10 cellular contexts compared by ENCODE assay signal in the genomic region with DNA sequence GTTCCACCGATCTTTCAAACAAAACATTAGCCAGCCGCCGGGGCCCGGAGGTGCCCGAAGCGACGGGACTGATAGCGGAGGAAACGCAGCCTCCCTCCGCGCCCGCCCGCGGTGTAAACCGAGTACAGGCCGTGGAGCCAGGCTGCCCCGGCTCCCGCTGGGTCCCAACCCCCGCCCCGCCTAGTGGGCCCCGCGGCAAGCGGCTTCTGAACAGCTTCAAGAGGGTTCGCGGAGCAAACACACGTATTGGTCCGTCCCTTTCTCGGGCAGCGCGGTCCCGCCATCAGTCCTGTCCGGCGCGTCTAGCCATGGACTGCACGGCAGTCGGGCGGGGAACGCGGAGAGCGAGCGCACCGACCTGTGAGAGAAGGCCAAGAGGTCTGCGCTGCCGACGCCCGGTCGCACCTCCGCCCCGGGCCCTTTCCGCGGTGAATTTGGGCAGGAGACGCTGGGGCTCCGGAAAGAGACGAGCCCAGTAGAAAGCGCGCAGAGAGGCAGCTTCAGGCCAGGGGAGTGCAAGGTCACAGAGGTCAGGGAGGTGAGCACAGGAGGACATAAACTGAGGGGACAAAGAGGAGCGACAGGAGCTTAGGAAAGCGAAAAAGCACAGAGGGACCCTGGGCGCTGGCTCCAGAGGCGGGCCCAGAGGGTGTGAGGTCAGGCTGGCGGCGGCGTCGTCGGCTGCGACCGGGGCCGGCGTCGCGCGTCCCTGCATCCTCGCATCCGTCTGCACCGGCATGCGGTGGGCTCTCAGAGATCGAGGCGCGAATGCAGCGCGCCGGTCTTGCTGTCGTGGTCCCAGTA. TPM values are rescaled to one million over a fixed set of nuclear protein-coding genes. Genes with fewer than 3 reads are reported as not detected.
DNase-seq lines count a peak whose midpoint lies in the region; ATAC-seq, FAIRE-seq and TF ChIP-seq lines count a peak whose summit lies in the region.
"Had no signal": no experiment of that assay in that cellular context is flagged by ENCODE, and none has a peak within 500 bp of the region (broad histone marks: within the 10 kb centered on the region; RNA-seq: fewer than 3 reads in every experiment).

No MANE protein-coding gene starts in this region.

- H3K27me3 ChIP-seq in keratinocyte (ENCODE audit: control insufficient read depth, extremely low read depth, insufficient read depth, low read length) (peaks cover 96% of the 10 kb centered on the region), testis (peaks cover under 1% of the 10 kb centered on the region), prostate gland (replicated peaks; ENCODE audit: insufficient read depth) (peaks cover 59% of the 10 kb centered on the region)

- H3K9me3 Mint-ChIP-seq in activated naive CD4-positive, alpha-beta T cell treated with anti-CD3 and anti-CD28 coated beads, Interleukin-2, amount 50 U/mL, for 24 hours = no peaks in the 10 kb centered on the region

- TF ChIP-seq CTCF in keratinocyte (optimal IDR thresholded peaks at IDR 0.05 in 1 of 3, IDR thresholded peaks at IDR 0.05 in 1 of 3, conservative IDR thresholded peaks at IDR 0.05 in 1 of 3; ENCODE audit: extremely low read depth in 1 of 3, insufficient read depth in 2 of 3, low read length in 3 of 3) (no peak), testis (IDR thresholded peaks at IDR 0.05) (no peak), prostate gland (IDR thresholded peaks at IDR 0.05) (no peak)

- H3K27me3 Mint-ChIP-seq in activated naive CD4-positive, alpha-beta T cell treated with anti-CD3 and anti-CD28 coated beads, Interleukin-2, amount 50 U/mL, for 24 hours = peaks cover 69% of the 10 kb centered on the region

- H3K4me3 ChIP-seq in keratinocyte (ENCODE audit: control insufficient read depth in 2 of 3, extremely low read depth in 1 of 3, insufficient read depth in 2 of 3, low read depth in 1 of 3, low read length in 3 of 3) = peak overlapping the region; percentile 8 to 62 (median 18)
- peak overlapping the region; percentile 31 to 50 for H3K4me3 ChIP-seq in testis
- H3K4me3 ChIP-seq in prostate gland = no peak overlapping the region

- H3K27ac ChIP-seq in keratinocyte (ENCODE audit: control insufficient read depth, insufficient read depth, low read length) (no peak overlapping the region), testis (no peak overlapping the region), prostate gland (no peak overlapping the region)
- H3K27ac ChIP-seq: SJSA1 had no signal

- TF ChIP-seq POLR2A in testis (IDR thresholded peaks at IDR 0.05) (no peak), prostate gland (IDR thresholded peaks at IDR 0.05) (no peak)

- no peak for ATAC-seq in HG03039 (IDR thresholded peaks at IDR 0.05; ENCODE audit: unreplicated experiment)

- FAIRE-seq in keratinocyte (lab: Jason Lieb, UNC) = no peak

- H2AFZ ChIP-seq in keratinocyte (ENCODE audit: control insufficient read depth, low read length) = no peak overlapping the region

- no peaks in the 10 kb centered on the region for H3K36me3 ChIP-seq in keratinocyte (ENCODE audit: control insufficient read depth in 2 of 2, extremely low read depth in 1 of 2, insufficient read depth in 2 of 2, low read length in 2 of 2)
- H3K36me3 ChIP-seq in testis (ENCODE audit: low read depth, missing control alignments) = no peaks in the 10 kb centered on the region
- H3K36me3 ChIP-seq in prostate gland = no peaks in the 10 kb centered on the region
- H3K36me3 ChIP-seq: SJSA1 had no signal

- dilution Hi-C loops in keratinocyte (cut with MboI; ENCODE audit: extremely low pct_ligation_motif_present, low sequenced_read_pairs) = loop anchor here (25.0 kb wide), 1 partner anchor 367 kb away; no protein-coding TSS in a partner anchor

- H3K36me3 Mint-ChIP-seq in activated naive CD4-positive, alpha-beta T cell treated with anti-CD3 and anti-CD28 coated beads, Interleukin-2, amount 50 U/mL, for 24 hours = peaks cover 1% of the 10 kb centered on the region

- H3K4me2 ChIP-seq in keratinocyte (ENCODE audit: control insufficient read depth, extremely low read depth, insufficient read depth, low read depth, low read length) = peak overlapping the region; percentile 54

- H3K4me3 Mint-ChIP-seq in activated naive CD4-positive, alpha-beta T cell treated with anti-CD3 and anti-CD28 coated beads, Interleukin-2, amount 50 U/mL, for 24 hours = peak overlapping the region; percentile 91

- WGBS in testis, 2 donors = 4 to 10% methylated on average over 50 to 63 of the region's 83 CpGs
- WGBS in prostate gland = 8% methylated on average over 76 of the region's 83 CpGs

- H3K27ac Mint-ChIP-seq in activated naive CD4-positive, alpha-beta T cell treated with anti-CD3 and anti-CD28 coated beads, Interleukin-2, amount 50 U/mL, for 24 hours = peak overlapping the region; percentile 55

- H3K79me2 ChIP-seq in keratinocyte (ENCODE audit: control insufficient read depth, insufficient read depth, low read length) = no peaks in the 10 kb centered on the region

- intact Hi-C loops in testis (cut with DNase I; ENCODE audit: low total_unique reads) (no loop called here), prostate gland (cut with DNase I) (no loop called here)

- peaks cover 33% of the 10 kb centered on the region for H3K4me1 Mint-ChIP-seq in activated naive CD4-positive, alpha-beta T cell treated with anti-CD3 and anti-CD28 coated beads, Interleukin-2, amount 50 U/mL, for 24 hours

- H3K9ac ChIP-seq in keratinocyte (ENCODE audit: control insufficient read depth, extremely low read depth, insufficient read depth, low read length) = no peak overlapping the region

- H3K4me1 ChIP-seq in keratinocyte (ENCODE audit: control insufficient read depth, extremely low read depth, insufficient read depth, low read length) = peaks cover 13% of the 10 kb centered on the region
- H3K4me1 ChIP-seq in testis = peaks cover 21% of the 10 kb centered on the region
- H3K4me1 ChIP-seq in prostate gland (replicated peaks) = peaks cover 8% of the 10 kb centered on the region

- no peaks in the 10 kb centered on the region for H3K9me1 ChIP-seq in keratinocyte (ENCODE audit: control insufficient read depth, extremely low read depth, insufficient read depth, low read length)

- H3K9me3 ChIP-seq in keratinocyte (ENCODE audit: control insufficient read depth, low read depth, low read length) (no peaks in the 10 kb centered on the region), testis (no peaks in the 10 kb centered on the region), prostate gland (no peaks in the 10 kb centered on the region)

- peak; percentile 68 for DNase-seq in activated effector memory CD4-positive, alpha-beta T cell treated with anti-CD3 and anti-CD28 coated beads, Interleukin-2, amount 50 U/mL, for 16 hours
- no peak for DNase-seq in activated effector memory CD4-positive, alpha-beta T cell treated with Interleukin-2 at 50 U/mL for 16 hours
- DNase-seq in keratinocyte (ENCODE audit: low read depth, low spot score) = no peak
- peak; percentile 28 for DNase-seq in testis
- DNase-seq in prostate gland (ENCODE audit: low spot score) = no peak
- no peak for DNase-seq in middle frontal gyrus (ENCODE audit: extremely low spot score, low spot score)

- H4K20me1 ChIP-seq in keratinocyte (ENCODE audit: control insufficient read depth, extremely low read depth, insufficient read depth, low read length) = peaks cover 3% of the 10 kb centered on the region

RNA-seq across cellular contexts. Expression of a gene that starts 1.9 kb away (rescaled TPM):
- 0.25 to 0.57 TPM (median 0.26 TPM) in 3 replicates for polyA plus RNA-seq in keratinocyte
- polyA plus RNA-seq in keratinocyte (2011; ENCODE audit: low read depth) = 0.09 TPM
- polyA plus RNA-seq in keratinocyte (2011; cell fraction: cytosol; rRNA removed) = 0.39 and 0.71 TPM in 2 replicates
- polyA plus RNA-seq in keratinocyte (2011; cell fraction: nucleus; rRNA removed) = 0.67 and 1.1 TPM in 2 replicates
- 0.46 and 0.62 TPM in 2 replicates for polyA plus RNA-seq in keratinocyte (2012; ENCODE audit: low replicate concordance)
- 0.06 to 0.13 TPM in 2 of 3 replicates, not detected in the other for polyA minus RNA-seq in keratinocyte
- polyA minus RNA-seq in keratinocyte (2011; cell fraction: cytosol; rRNA and poly(A)+ RNA removed) = 0.77 TPM
- polyA minus RNA-seq in keratinocyte (2011; cell fraction: nucleus; rRNA and poly(A)+ RNA removed) = 0.54 and 1.1 TPM in 2 replicates
- total RNA-seq in testis = 1 to 10 TPM; 1.9 to 2.6 TPM
- polyA plus RNA-seq in testis (ENCODE audit: insufficient read depth, low read depth, low replicate concordance) = 1.3 TPM
- under 1 TPM in 1 of 2 donors, not detected in 1; 0.68 TPM for total RNA-seq in prostate gland
- total RNA-seq: SJSA1 had no signal

RNA-seq across cellular contexts. Expression of a gene that starts 2.0 kb away (rescaled TPM):
- polyA plus RNA-seq in keratinocyte = 0.38 to 0.95 TPM (median 0.43 TPM) in 3 replicates
- 0.07 TPM for polyA plus RNA-seq in keratinocyte (2011; ENCODE audit: low read depth)
- 0.70 and 0.74 TPM in 2 replicates for polyA plus RNA-seq in keratinocyte (2011; cell fraction: cytosol; rRNA removed)
- polyA plus RNA-seq in keratinocyte (2011; cell fraction: nucleus; rRNA removed) = 1.7 and 2.9 TPM in 2 replicates
- 0.13 and 0.19 TPM in 2 replicates for polyA plus RNA-seq in keratinocyte (2012; ENCODE audit: low replicate concordance)
- 0.58 to 1.5 TPM (median 0.85 TPM) in 3 replicates for polyA minus RNA-seq in keratinocyte
- polyA minus RNA-seq in keratinocyte (2011; cell fraction: cytosol; rRNA and poly(A)+ RNA removed) = 1.2 TPM
- 1.4 and 2.7 TPM in 2 replicates for polyA minus RNA-seq in keratinocyte (2011; cell fraction: nucleus; rRNA and poly(A)+ RNA removed)
- 1 to 10 TPM; 2.7 to 2.8 TPM for total RNA-seq in testis
- polyA plus RNA-seq in testis (ENCODE audit: insufficient read depth, low read depth, low replicate concordance) = 2.3 TPM
- total RNA-seq in prostate gland = under 1 TPM in 1 of 2 donors, not detected in 1; 0.28 TPM
- total RNA-seq: fibroblast of lung, SJSA1 had no signal
- polyA plus RNA-seq: fibroblast of lung had no signal

Comparison
In these comparisons a context has a peak if more than half of its experiments do, and no peak if none do; other contexts are left out.
1. DNase-seq: peak in activated effector memory CD4-positive, alpha-beta T cell treated with anti-CD3 and anti-CD28 coated beads, Interleukin-2, amount 50 U/mL, for 16 hours (single experiment) and testis (single experiment); none in activated effector memory CD4-positive, alpha-beta T cell treated with Interleukin-2 at 50 U/mL for 16 hours (single experiment), keratinocyte (single experiment), prostate gland (single experiment) and middle frontal gyrus (single experiment).
2. H3K4me3 ChIP-seq: peak in keratinocyte (3 of 3) and testis (2 of 2); none in prostate gland (0 of 2).